12 cellular contexts compared by ENCODE assay signal in genomic region chr2:20062615-20063545, GRCh38. TPM values are rescaled to one million over a fixed set of nuclear protein-coding genes. Genes with fewer than 3 reads are reported as not detected.
A peak's percentile ranks its signal among the peaks of the same experiment; 100 is the strongest.
DNase-seq lines count a peak whose midpoint lies in the region; TF ChIP-seq lines count a peak whose summit lies in the region.
"Had no signal": no experiment of that assay in that cellular context is flagged by ENCODE, and none has a peak within 500 bp of the region (broad histone marks: within the 10 kb centered on the region; RNA-seq: fewer than 3 reads in every experiment).

No MANE protein-coding gene starts in this region.

- H2BK15ac ChIP-seq in H9 (ENCODE audit: low read depth, low read length) = no peak overlapping the region

- no peak overlapping the region for H3K23ac ChIP-seq in H9 (ENCODE audit: insufficient read length, low read depth, low read length)

- H3K18ac ChIP-seq in H9 (ENCODE audit: insufficient read length, low read depth, low read length) = no peak overlapping the region

- H3K36me3 Mint-ChIP-seq in H9 (ENCODE audit: insufficient read depth in 1 of 3, low read depth in 3 of 3) = no peaks in the 10 kb centered on the region
- H3K36me3 Mint-ChIP-seq: activated naive CD4-positive, alpha-beta T cell treated with anti-CD3 and anti-CD28 coated beads, Interleukin-2, amount 50 U/mL, for 24 hours had no signal

- no peak overlapping the region for H2BK120ac ChIP-seq in H9 (ENCODE audit: low read depth, low read length, poor library complexity, severe bottlenecking)

- H3K27me3 ChIP-seq in SJSA1 (replicated peaks) (no peaks in the 10 kb centered on the region), H9 (ENCODE audit: insufficient read depth, low read length) (no peaks in the 10 kb centered on the region)

- H3K4me1 ChIP-seq in SJSA1 (replicated peaks) = peaks cover 45% of the 10 kb centered on the region
- no peaks in the 10 kb centered on the region for H3K4me1 ChIP-seq in H9 (ENCODE audit: insufficient read depth, low read length)

- H3K9ac ChIP-seq in H9 (ENCODE audit: extremely low read depth, insufficient read length, low read length) = no peak overlapping the region

- H3K14ac ChIP-seq in H9 (ENCODE audit: insufficient read depth, low read length) = no peak overlapping the region

- no peaks in the 10 kb centered on the region for H3K36me3 ChIP-seq in SJSA1
- H3K36me3 ChIP-seq: neutrophil had no signal

- H3K79me1 ChIP-seq in H9 (ENCODE audit: insufficient read depth, low read depth, low read length, poor library complexity, severe bottlenecking) = no peaks in the 10 kb centered on the region

- H2BK12ac ChIP-seq in H9 (ENCODE audit: insufficient read length, low read depth, low read length) = no peak overlapping the region

- H2AFZ ChIP-seq in H9 (ENCODE audit: low read length) = no peak overlapping the region

- H3K27me3 Mint-ChIP-seq in H9 (ENCODE audit: low read depth) = peaks cover 4% of the 10 kb centered on the region

- H3K4ac ChIP-seq in H9 (ENCODE audit: low read depth, low read length) = no peak overlapping the region

- H3K9me3 Mint-ChIP-seq in H9 = peaks cover 3% of the 10 kb centered on the region in 2 experiments; a peak in 2 of 5 replicates
- H3K9me3 Mint-ChIP-seq: activated naive CD4-positive, alpha-beta T cell treated with anti-CD3 and anti-CD28 coated beads, Interleukin-2, amount 50 U/mL, for 24 hours had no signal

- no peaks in the 10 kb centered on the region for H3K79me2 ChIP-seq in H9 (ENCODE audit: insufficient read depth, low read length)

- DNase-seq in EL (peak; percentile 74), SJSA1 (ENCODE audit: low read depth in 1 of 2, low spot score in 2 of 2) (peak; percentile 65 to 72), fibroblast of villous mesenchyme (ENCODE audit: low read depth) (peak; percentile 86), skeletal muscle cell (ENCODE audit: low read depth) (peak; percentile 95), NOMO-1 treated with DMSO at 0.1 percent for 48 hours (lab: John Stamatoyannopoulos, UW; ENCODE audit: unreplicated experiment) (no peak), H9 (no peak), SIG-M5 treated with dmso at 0.1 percent for 504 hours (lab: John Stamatoyannopoulos, UW; ENCODE audit: unreplicated experiment) (no peak)
- no peak for DNase-seq in effector CD8-positive, alpha-beta T cell (lab: John Stamatoyannopoulos, UW)
- DNase-seq: Karpas-422, NCI-H82 had no signal

- no peak overlapping the region for H3K56ac ChIP-seq in H9 (ENCODE audit: insufficient read length, low read depth, low read length)

- H4K8ac ChIP-seq in H9 (replicated peaks; ENCODE audit: insufficient read length, low read depth, low read length) = no peak overlapping the region

- no peak overlapping the region for H4K91ac ChIP-seq in H9 (ENCODE audit: insufficient read length, low read depth, low read length)

- H4K20me1 ChIP-seq in H9 (ENCODE audit: control insufficient read depth, insufficient read depth, insufficient read length) = no peaks in the 10 kb centered on the region

- H2AK5ac ChIP-seq in H9 (ENCODE audit: insufficient read length, low read length) = no peak overlapping the region

- H2BK20ac ChIP-seq in H9 (ENCODE audit: low read depth, low read length, poor library complexity, severe bottlenecking) = no peak overlapping the region

- no peak overlapping the region for H3K27ac Mint-ChIP-seq in H9
- H3K27ac Mint-ChIP-seq: activated naive CD4-positive, alpha-beta T cell treated with anti-CD3 and anti-CD28 coated beads, Interleukin-2, amount 50 U/mL, for 24 hours had no signal

- no peak overlapping the region for H4K5ac ChIP-seq in H9 (ENCODE audit: insufficient read length, low read depth, low read length)

- H3K4me3 ChIP-seq in SJSA1 (no peak overlapping the region), fibroblast of villous mesenchyme (ENCODE audit: low read depth, low read length) (no peak overlapping the region), skeletal muscle cell (ENCODE audit: low read depth, low read length) (no peak overlapping the region)

- no peak overlapping the region for H3T11ph ChIP-seq in H9 (ENCODE audit: low read length)

- H3K9me3 ChIP-seq in SJSA1 (replicated peaks) = peaks cover 6% of the 10 kb centered on the region
- H3K9me3 ChIP-seq in H9 (ENCODE audit: control insufficient read depth, low read depth, low read length) = no peaks in the 10 kb centered on the region
- H3K9me3 ChIP-seq: neutrophil had no signal

- peak overlapping the region; percentile 45 for H3K27ac ChIP-seq in SJSA1
- no peak overlapping the region for H3K27ac ChIP-seq in H9 (ENCODE audit: insufficient read length, low read depth, low read length)
- H3K27ac ChIP-seq: neutrophil had no signal

- no peak overlapping the region for H3K4me2 ChIP-seq in H9 (ENCODE audit: insufficient read depth, insufficient read length, low read length)

- H3K4me1 Mint-ChIP-seq in H9 = peaks cover 2% of the 10 kb centered on the region in 2 experiments; a peak in 1 of 4 replicates
- H3K4me1 Mint-ChIP-seq: activated naive CD4-positive, alpha-beta T cell treated with anti-CD3 and anti-CD28 coated beads, Interleukin-2, amount 50 U/mL, for 24 hours had no signal

- no peak overlapping the region for H3K4me3 Mint-ChIP-seq in H9
- H3K4me3 Mint-ChIP-seq: activated naive CD4-positive, alpha-beta T cell treated with anti-CD3 and anti-CD28 coated beads, Interleukin-2, amount 50 U/mL, for 24 hours had no signal

- H2BK5ac ChIP-seq in H9 (ENCODE audit: insufficient read length, low read length) = no peak overlapping the region

- WGBS in H9 (ENCODE audit: extremely low coverage, insufficient read length, low lambda C conversion rate) = no CpG with 5 or more reads among the region's 11 CpGs

- peak; percentile 22 for TF ChIP-seq CTCF in fibroblast of villous mesenchyme (IDR thresholded peaks at IDR 0.05; ENCODE audit: insufficient read depth, low read depth, low read length)
- no peak for TF ChIP-seq CTCF in H9 (conservative IDR thresholded peaks at IDR 0.05)

- H3K23me2 ChIP-seq in H9 (ENCODE audit: insufficient read length, low read depth, low read length, poor library complexity, severe bottlenecking) = no peaks in the 10 kb centered on the region

RNA-seq across cellular contexts. Expression of gene LAPTM4A, which starts 11.5 kb away (rescaled TPM):
- total RNA-seq in SJSA1 (2014; rRNA removed; shearing (Covaris generic)) = 161 and 214 TPM in 2 replicates
- 101 and 146 TPM in 2 replicates for total RNA-seq in fibroblast of villous mesenchyme
- 131 and 136 TPM in 2 replicates for total RNA-seq in H9 (2021)

RNA-seq across cellular contexts. Expression of gene MATN3, which starts 50.4 kb away (rescaled TPM):
- 2.9 and 4.3 TPM in 2 replicates for total RNA-seq in SJSA1 (2014; rRNA removed; shearing (Covaris generic))
- 3.0 and 3.9 TPM in 2 replicates for total RNA-seq in fibroblast of villous mesenchyme
- total RNA-seq in H9 (2021) = 12.2 and 13.5 TPM in 2 replicates

Comparison
In these comparisons a context has a peak if more than half of its experiments do, and no peak if none do; other contexts are left out.
1. DNase-seq: peak in EL (single experiment), SJSA1 (2 of 2), fibroblast of villous mesenchyme (single experiment) and skeletal muscle cell (single experiment); none in NOMO-1 treated with DMSO at 0.1 percent for 48 hours (single experiment), H9 (single experiment), SIG-M5 treated with dmso at 0.1 percent for 504 hours (single experiment) and effector CD8-positive, alpha-beta T cell (single experiment).